8 cellular contexts compared by ENCODE assay signal in genomic region chr3:48989126-48989795, GRCh38. TPM values are rescaled to one million over a fixed set of nuclear protein-coding genes. Genes with fewer than 3 reads are reported as not detected.
A peak's percentile ranks its signal among the peaks of the same experiment; 100 is the strongest.
DNase-seq lines count a peak whose midpoint lies in the region; ATAC-seq and TF ChIP-seq lines count a peak whose summit lies in the region.

No MANE protein-coding gene starts in this region.

- H3K9ac ChIP-seq in KMS-11: peak overlapping the region; percentile 71; the same call in 1 of the 2 replicates

- H2AFZ ChIP-seq in KMS-11 (ENCODE audit: low read depth): peak overlapping the region; percentile 73; the same call in 1 of the 2 replicates

- no peak for DNase-seq in CD4-positive, alpha-beta T cell
- DNase-seq in cardiac fibroblast (ENCODE audit: low read depth in 2 of 2) (no peak), SIG-M5 (lab: John Stamatoyannopoulos, UW) (no peak), HCEC 1CT (no peak), UCSD-AML1 (lab: John Stamatoyannopoulos, UW; ENCODE audit: unreplicated experiment) (no peak)
- DNase-seq in naive thymus-derived CD4-positive, alpha-beta T cell: no peak

- peak overlapping the region; percentile 82 for H3K4me2 ChIP-seq in KMS-11

- H3K4me3 ChIP-seq in KMS-11 (IDR thresholded peaks at IDR 0.05; ENCODE audit: insufficient read depth, low read depth, low read length) (peak overlapping the region; percentile 43), cardiac fibroblast (replicated peaks in 1 of 2; ENCODE audit: low read depth in 2 of 2, low read length in 2 of 2) (peak overlapping the region; percentile 52 to 68)
- H3K4me3 ChIP-seq in naive thymus-derived CD4-positive, alpha-beta T cell (ENCODE audit: low read length): peak overlapping the region; percentile 96

- no peaks in the 10 kb centered on the region for H3K9me3 Mint-ChIP-seq in CD4-positive, alpha-beta T cell
- no peaks in the 10 kb centered on the region for H3K9me3 Mint-ChIP-seq in naive thymus-derived CD4-positive, alpha-beta T cell

- no peak for ATAC-seq in CD4-positive, alpha-beta T cell (ENCODE audit: poor library complexity)
- ATAC-seq in naive thymus-derived CD4-positive, alpha-beta T cell: no peak
- ATAC-seq in HG03442 (IDR thresholded peaks at IDR 0.05; ENCODE audit: unreplicated experiment): no peak

- peaks cover 11% of the 10 kb centered on the region; the same call in 1 of the 2 replicates for H3K79me2 ChIP-seq in KMS-11 (ENCODE audit: insufficient read depth, low read depth)

- H3K36me3 ChIP-seq in KMS-11 (ENCODE audit: insufficient read depth): no peaks in the 10 kb centered on the region
- peaks cover 0 to 21% (median 0%) of the 10 kb centered on the region in 3 experiments for H3K36me3 ChIP-seq in naive thymus-derived CD4-positive, alpha-beta T cell (ENCODE audit: control insufficient read depth in 2 of 3, insufficient read depth in 3 of 3, low read length in 3 of 3)

- peak overlapping the region; percentile 71 for H3K27ac ChIP-seq in CD4-positive, alpha-beta T cell (ENCODE audit: low read depth, low read length)
- peak overlapping the region; percentile 71 for H3K27ac ChIP-seq in KMS-11
- H3K27ac ChIP-seq in naive thymus-derived CD4-positive, alpha-beta T cell (ENCODE audit: low read depth, low read length): peak overlapping the region; percentile 82

- intact Hi-C loops in CD4-positive, alpha-beta T cell (cut with DNase I, micrococcal nuclease): loop anchor here (2.0 to 10.0 kb wide), 5 partner anchors 32 to 456 kb away; partner anchors contain the start of genes IMPDH2 (in 2 of the 2), C3orf62 (in 1 of the 2) and QRICH1 (in 1 of the 2)
- intact Hi-C loops in naive thymus-derived CD4-positive, alpha-beta T cell (cut with micrococcal nuclease): loop anchor here (1.0 to 5.0 kb wide), 7 partner anchors 18 to 458 kb away; partner anchors contain the start of genes USP19 (in 1 of the 2), USP4 (in 1 of the 2) and WDR6 (in 1 of the 2)

- H3K27ac Mint-ChIP-seq in CD4-positive, alpha-beta T cell: peak overlapping the region; percentile 91
- peak overlapping the region; percentile 69 to 92 (median 88) for H3K27ac Mint-ChIP-seq in naive thymus-derived CD4-positive, alpha-beta T cell

- POLR2A ChIA-PET in CD4-positive, alpha-beta T cell (lab: Charles Lee): interaction anchor here (0.7 to 7.2 kb wide), 11 partner anchors 18 to 169 kb away, joined by 3 to 146 read pairs (median 7); partner anchors contain the start of genes DALRD3, IMPDH2, NDUFAF3 and QRICH1
- POLR2A ChIA-PET in naive thymus-derived CD4-positive, alpha-beta T cell (lab: Charles Lee): interaction anchor here (0.6 to 11.2 kb wide), 8 partner anchors 18 to 351 kb away, joined by 3 to 179 read pairs (median 12); partner anchors contain the start of genes DALRD3, IMPDH2, NDUFAF3 and QRICH1

- peaks cover 16% of the 10 kb centered on the region for H3K4me1 ChIP-seq in KMS-11 (ENCODE audit: low read depth, poor library complexity, severe bottlenecking)
- peaks cover 24% of the 10 kb centered on the region in 2 donors for H3K4me1 ChIP-seq in naive thymus-derived CD4-positive, alpha-beta T cell (ENCODE audit: control insufficient read depth in 2 of 2, insufficient read depth in 2 of 2, low read length in 2 of 2)

- H3K36me3 Mint-ChIP-seq in CD4-positive, alpha-beta T cell (ENCODE audit: low read depth): peaks cover 27% of the 10 kb centered on the region
- peaks cover 0 to 9% (median 0%) of the 10 kb centered on the region in 5 donors for H3K36me3 Mint-ChIP-seq in naive thymus-derived CD4-positive, alpha-beta T cell

- no peaks in the 10 kb centered on the region for H3K27me3 Mint-ChIP-seq in CD4-positive, alpha-beta T cell
- H3K27me3 Mint-ChIP-seq in naive thymus-derived CD4-positive, alpha-beta T cell: no peaks in the 10 kb centered on the region

- no peaks in the 10 kb centered on the region for H3K27me3 ChIP-seq in CD4-positive, alpha-beta T cell (ENCODE audit: control insufficient read depth, insufficient read depth, low read length)
- no peaks in the 10 kb centered on the region for H3K27me3 ChIP-seq in KMS-11 (ENCODE audit: insufficient read depth, low read depth)
- no peaks in the 10 kb centered on the region for H3K27me3 ChIP-seq in naive thymus-derived CD4-positive, alpha-beta T cell (ENCODE audit: control insufficient read depth in 2 of 2, insufficient read depth in 2 of 2, low read length in 2 of 2)

- peaks cover 40% of the 10 kb centered on the region for H3K4me1 Mint-ChIP-seq in CD4-positive, alpha-beta T cell (ENCODE audit: low read depth)
- H3K4me1 Mint-ChIP-seq in naive thymus-derived CD4-positive, alpha-beta T cell: peaks cover 26 to 51% (median 40%) of the 10 kb centered on the region in 7 donors

- H4K20me1 ChIP-seq in KMS-11 (ENCODE audit: insufficient read depth): no peaks in the 10 kb centered on the region

- CTCF ChIA-PET in CD4-positive, alpha-beta T cell (lab: Charles Lee): interaction anchor here (0.7 to 6.6 kb wide), 8 partner anchors 18 to 351 kb away, joined by 3 to 100 read pairs (median 10); partner anchors contain the start of genes DALRD3, IMPDH2, NCKIPSD and NDUFAF3
- CTCF ChIA-PET in naive thymus-derived CD4-positive, alpha-beta T cell (lab: Charles Lee): interaction anchor here (0.7 to 6.4 kb wide), 11 partner anchors 14 to 350 kb away, joined by 3 to 64 read pairs (median 7); partner anchors contain the start of genes IMPDH2, NDUFAF3, QRICH1 and USP19

- H3K9me3 ChIP-seq in CD4-positive, alpha-beta T cell (ENCODE audit: control insufficient read depth, low read length): no peaks in the 10 kb centered on the region
- no peaks in the 10 kb centered on the region for H3K9me3 ChIP-seq in naive thymus-derived CD4-positive, alpha-beta T cell (ENCODE audit: control insufficient read depth in 2 of 3, low read length in 3 of 3)

- H3K4me3 Mint-ChIP-seq in CD4-positive, alpha-beta T cell: peak overlapping the region; percentile 93
- H3K4me3 Mint-ChIP-seq in naive thymus-derived CD4-positive, alpha-beta T cell: peak overlapping the region; percentile 89 to 97 (median 91)

- no peak for TF ChIP-seq CTCF in CD4-positive, alpha-beta T cell (IDR thresholded peaks at IDR 0.05)
- TF ChIP-seq CTCF in KMS-11 (conservative IDR thresholded peaks at IDR 0.05; ENCODE audit: low read depth, low read length) (no peak), cardiac fibroblast (IDR thresholded peaks at IDR 0.05; ENCODE audit: low read depth, low read length) (no peak)

RNA-seq across cellular contexts. Expression of gene P4HTM, which starts 0.8 kb away (rescaled TPM):
- total RNA-seq in CD4-positive, alpha-beta T cell: 10 to 100 TPM; 45.9 to 47.0 TPM
- total RNA-seq in naive thymus-derived CD4-positive, alpha-beta T cell: 10 to 100 TPM; 37.9 to 74.7 (median 53.1) TPM
- polyA plus RNA-seq in naive thymus-derived CD4-positive, alpha-beta T cell: 10 to 100 TPM; 19.7 to 28.0 TPM

RNA-seq across cellular contexts. Expression of gene WDR6, which starts 17.9 kb away (rescaled TPM):
- 100 to 1,000 TPM; 132 to 134 TPM for total RNA-seq in CD4-positive, alpha-beta T cell
- 100 to 1,000 TPM; 170 to 335 (median 204) TPM for total RNA-seq in naive thymus-derived CD4-positive, alpha-beta T cell
- polyA plus RNA-seq in naive thymus-derived CD4-positive, alpha-beta T cell: 100 to 1,000 TPM; 147 to 152 TPM

RNA-seq across cellular contexts. Expression of gene DALRD3, which starts 29.1 kb away (rescaled TPM):
- total RNA-seq in CD4-positive, alpha-beta T cell: 10 to 100 TPM; 15.1 to 15.6 TPM
- 10 to 100 TPM; 18.9 to 28.6 (median 24.1) TPM for total RNA-seq in naive thymus-derived CD4-positive, alpha-beta T cell
- polyA plus RNA-seq in naive thymus-derived CD4-positive, alpha-beta T cell: 10 to 100 TPM; 24.2 to 24.6 TPM

RNA-seq across cellular contexts. Expression of gene NDUFAF3, which starts 32.7 kb away (rescaled TPM):
- total RNA-seq in CD4-positive, alpha-beta T cell: 10 to 100 TPM; 52.7 to 53.2 TPM
- total RNA-seq in naive thymus-derived CD4-positive, alpha-beta T cell: 100 to 1,000 TPM in 1 of 5 experiments, 10 to 100 TPM in 4; 63.8 to 110 (median 89.3) TPM
- polyA plus RNA-seq in naive thymus-derived CD4-positive, alpha-beta T cell: 100 to 1,000 TPM; 191 to 205 TPM

RNA-seq across cellular contexts. Expression of gene IMPDH2, which starts 39.9 kb away (rescaled TPM):
- 100 to 1,000 TPM; 133 to 135 TPM for total RNA-seq in CD4-positive, alpha-beta T cell
- total RNA-seq in naive thymus-derived CD4-positive, alpha-beta T cell: 100 to 1,000 TPM; 102 to 206 (median 121) TPM
- polyA plus RNA-seq in naive thymus-derived CD4-positive, alpha-beta T cell: 100 to 1,000 TPM; 109 to 123 TPM

Comparison
In these comparisons a context has a peak if more than half of its experiments do, and no peak if none do; other contexts are left out.
1. H3K4me3 ChIP-seq: peak in every context shown above with its lines; median percentile 96 in naive thymus-derived CD4-positive, alpha-beta T cell; 60 in cardiac fibroblast; 43 in KMS-11.